ENCODE assay signal across 27 cellular contexts in the genomic region with DNA sequence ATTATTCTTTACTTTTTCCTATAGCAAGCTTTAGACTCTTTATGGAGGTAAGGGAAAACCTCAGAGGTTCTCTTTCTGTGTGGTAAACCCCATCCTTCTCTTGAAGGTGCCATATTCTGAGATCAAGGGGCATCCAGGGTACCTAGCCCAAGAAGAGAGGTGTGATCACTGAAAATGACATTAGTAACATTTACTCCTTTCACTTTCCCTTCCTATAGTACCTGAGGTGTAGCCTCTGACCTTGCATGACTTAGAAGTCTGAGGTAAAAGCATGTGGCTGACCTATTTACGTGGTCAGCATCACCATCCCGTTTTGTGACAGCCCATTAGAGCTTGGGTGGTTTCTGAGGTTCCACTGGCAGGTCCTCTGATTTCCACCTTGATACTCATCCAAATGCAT. TPM values are rescaled to one million over a fixed set of nuclear protein-coding genes. Genes with fewer than 3 reads are reported as not detected.
DNase-seq lines count a peak whose midpoint lies in the region; ATAC-seq and TF ChIP-seq lines count a peak whose summit lies in the region.
"Had no signal": no experiment of that assay in that cellular context is flagged by ENCODE, and none has a peak within 500 bp of the region (broad histone marks: within the 10 kb centered on the region; RNA-seq: fewer than 3 reads in every experiment).

No MANE protein-coding gene starts in this region.

- no peak for TF ChIP-seq POLR2A in adrenal gland (IDR thresholded peaks at IDR 0.05)

- intact Hi-C loops in activated CD4-positive, alpha-beta T cell treated with anti-CD3 and anti-CD28 coated beads for 36 hours (cut with DNase I, micrococcal nuclease) = no loop called here
- intact Hi-C loops in adrenal gland (cut with DNase I) = no loop called here

- CTCF ChIA-PET in activated CD4-positive, alpha-beta T cell treated with anti-CD3 and anti-CD28 coated beads for 36 hours (lab: Charles Lee) = no interaction called here

- H3K36me3 ChIP-seq in adrenal gland (replicated peaks in 1 of 2) = no peaks in the 10 kb centered on the region
- H3K36me3 ChIP-seq: brain microvascular endothelial cell, thyroid gland had no signal

- DNase-seq in activated CD4-positive, alpha-beta T cell treated with anti-CD3 and anti-CD28 coated beads for 36 hours = no peak
- no peak for DNase-seq in activated CD4-positive, alpha-beta T cell treated with anti-CD3 and anti-CD28 coated beads for 4 hours
- DNase-seq in NCI-H774 (lab: John Stamatoyannopoulos, UW) (no peak), G401 (ENCODE audit: low spot score) (no peak), adrenal gland (no peak)
- DNase-seq: activated CD4-positive, alpha-beta T cell treated with anti-CD3 and anti-CD28 coated beads for 48 hours; activated naive CD4-positive, alpha-beta T cell treated with anti-CD3 and anti-CD28 coated beads for 36 hours; activated T-cell treated with anti-CD3 and anti-CD28 coated beads, Interleukin-2, amount 50 U/mL, for 4 hours; amniotic stem cell; brain microvascular endothelial cell; DND-41; hippocampal formation; Kasumi-1; left colon; NCI-H146; NCI-H446 treated with DMSO at 0.1 percent for 48 hours; psoas muscle; SK-N-SH; thyroid gland had no signal

- peaks cover 4% of the 10 kb centered on the region for H3K9me3 Mint-ChIP-seq in activated CD4-positive, alpha-beta T cell treated with anti-CD3 and anti-CD28 coated beads for 36 hours (ENCODE audit: low read depth)
- peaks cover 4% of the 10 kb centered on the region for H3K9me3 Mint-ChIP-seq in activated T-helper 17 cell treated with anti-CD3 and anti-CD28 coated beads, Interleukin-2, amount 50 U/mL, for 72 hours
- H3K9me3 Mint-ChIP-seq: activated naive CD4-positive, alpha-beta T cell treated with anti-CD3 and anti-CD28 coated beads for 36 hours; activated T-cell treated with anti-CD3 and anti-CD28 coated beads, Interleukin-2, amount 50 U/mL, for 4 hours had no signal

- H3K9me3 ChIP-seq in adrenal gland (replicated peaks in 1 of 3) = no peaks in the 10 kb centered on the region
- H3K9me3 ChIP-seq: psoas muscle, SK-N-SH, thyroid gland had no signal

- no peak overlapping the region for H3K27ac Mint-ChIP-seq in activated CD4-positive, alpha-beta T cell treated with anti-CD3 and anti-CD28 coated beads for 36 hours
- no peak overlapping the region for H3K27ac Mint-ChIP-seq in activated T-helper 17 cell treated with anti-CD3 and anti-CD28 coated beads, Interleukin-2, amount 50 U/mL, for 72 hours
- H3K27ac Mint-ChIP-seq: activated naive CD4-positive, alpha-beta T cell treated with anti-CD3 and anti-CD28 coated beads for 36 hours; stimulated activated naive CD8-positive, alpha-beta T cell treated with anti-CD3 and anti-CD28 coated beads, Interleukin-15, Interleukin-2, amounts not matched to agents 100 ng/mL and 50 ng/mL, for 24 hours; T-helper 1 cell treated with Interleukin-12 subunit alpha and Interleukin-12 subunit beta and Interleukin-4 antibody, amounts not matched to agents 30 μg/mL and 1 μg/mL, for 36 hours had no signal

- H3K27me3 ChIP-seq in adrenal gland = no peaks in the 10 kb centered on the region
- H3K27me3 ChIP-seq: brain microvascular endothelial cell, thyroid gland had no signal

- H3K27me3 Mint-ChIP-seq in activated CD4-positive, alpha-beta T cell treated with anti-CD3 and anti-CD28 coated beads for 36 hours = peaks cover 1% of the 10 kb centered on the region
- peaks cover 6% of the 10 kb centered on the region for H3K27me3 Mint-ChIP-seq in activated T-helper 17 cell treated with anti-CD3 and anti-CD28 coated beads, Interleukin-2, amount 50 U/mL, for 72 hours

- peaks cover 13% of the 10 kb centered on the region for H3K4me1 Mint-ChIP-seq in activated CD4-positive, alpha-beta T cell treated with anti-CD3 and anti-CD28 coated beads for 36 hours
- H3K4me1 Mint-ChIP-seq in activated T-helper 17 cell treated with anti-CD3 and anti-CD28 coated beads, Interleukin-2, amount 50 U/mL, for 72 hours = peaks cover 10% of the 10 kb centered on the region

- H3K4me3 Mint-ChIP-seq in activated CD4-positive, alpha-beta T cell treated with anti-CD3 and anti-CD28 coated beads for 36 hours = no peak overlapping the region
- H3K4me3 Mint-ChIP-seq in activated T-helper 17 cell treated with anti-CD3 and anti-CD28 coated beads, Interleukin-2, amount 50 U/mL, for 72 hours = no peak overlapping the region
- H3K4me3 Mint-ChIP-seq: activated naive CD4-positive, alpha-beta T cell treated with anti-CD3 and anti-CD28 coated beads for 36 hours; activated T-cell treated with anti-CD3 and anti-CD28 coated beads, Interleukin-2, amount 50 U/mL, for 4 hours; CD14-positive monocyte; stimulated activated naive CD8-positive, alpha-beta T cell treated with anti-CD3 and anti-CD28 coated beads, Interleukin-15, Interleukin-2, amounts not matched to agents 100 ng/mL and 50 ng/mL, for 24 hours; T-helper 1 cell treated with Interleukin-12 subunit alpha and Interleukin-12 subunit beta and Interleukin-4 antibody, amounts not matched to agents 30 μg/mL and 1 μg/mL, for 36 hours had no signal

- peaks cover 0 to 14% of the 10 kb centered on the region in 2 donors for H3K4me1 ChIP-seq in adrenal gland (replicated peaks in 1 of 2)
- H3K4me1 ChIP-seq: thyroid gland had no signal

- 66 to 90% (median 86%) methylated on average over 2 of the region's 2 CpGs for WGBS in adrenal gland, 4 donors

- in situ Hi-C loops in G401 (cut with HindIII; ENCODE audit: low sequenced_read_pairs) = no loop called here

- ATAC-seq in activated CD4-positive, alpha-beta T cell treated with anti-CD3 and anti-CD28 coated beads for 36 hours = peak; percentile 58
- peak; percentile 91 for ATAC-seq in GM21381 (IDR thresholded peaks at IDR 0.05; ENCODE audit: unreplicated experiment)
- peak; percentile 69 for ATAC-seq in HG03159 (IDR thresholded peaks at IDR 0.05; ENCODE audit: unreplicated experiment)
- peak; percentile 74 for ATAC-seq in activated T-helper 17 cell treated with anti-CD3 and anti-CD28 coated beads, Interleukin-2, amount 50 U/mL, for 72 hours (replicated peaks)
- ATAC-seq: activated T-cell treated with anti-CD3 and anti-CD28 coated beads, Interleukin-2, amount 50 U/mL, for 4 hours; left colon; psoas muscle had no signal

- TF ChIP-seq CTCF in adrenal gland (IDR thresholded peaks at IDR 0.05) = no peak

- POLR2A ChIA-PET in activated CD4-positive, alpha-beta T cell treated with anti-CD3 and anti-CD28 coated beads for 36 hours (lab: Charles Lee) = no interaction called here

- H3K36me3 Mint-ChIP-seq in activated CD4-positive, alpha-beta T cell treated with anti-CD3 and anti-CD28 coated beads for 36 hours (ENCODE audit: low read depth) = no peaks in the 10 kb centered on the region
- H3K36me3 Mint-ChIP-seq in activated T-helper 17 cell treated with anti-CD3 and anti-CD28 coated beads, Interleukin-2, amount 50 U/mL, for 72 hours (ENCODE audit: low read depth) = no peaks in the 10 kb centered on the region

- H3K27ac ChIP-seq in adrenal gland = no peak overlapping the region
- H3K27ac ChIP-seq: 22Rv1, brain microvascular endothelial cell, HL-60, psoas muscle, thyroid gland had no signal

- no peak overlapping the region for H3K4me3 ChIP-seq in adrenal gland
- H3K4me3 ChIP-seq: psoas muscle, thyroid gland had no signal

RNA-seq across cellular contexts. Expression of a gene that starts 25.7 kb away (rescaled TPM):
- 1 to 10 TPM in 1 of 2 experiments, under 1 TPM in 1; 0.84 to 1.8 TPM for total RNA-seq in activated CD4-positive, alpha-beta T cell treated with anti-CD3 and anti-CD28 coated beads for 36 hours
- total RNA-seq in activated T-helper 17 cell treated with anti-CD3 and anti-CD28 coated beads, Interleukin-2, amount 50 U/mL, for 72 hours = 1 to 10 TPM in 1 of 2 donors, under 1 TPM in 1; 0.19 to 1.2 TPM
- total RNA-seq in G401 (2014; rRNA removed; shearing (Covaris generic)) = not detected in 2 replicates
- 10 to 100 TPM; 11.2 to 52.3 (median 24.3) TPM for total RNA-seq in adrenal gland
- polyA plus RNA-seq in adrenal gland = 10 to 100 TPM in 1 of 3 donors, 1 to 10 TPM in 2; 1.0 to 12.1 (median 1.6) TPM

Comparison
In these comparisons a context has a peak if more than half of its experiments do, and no peak if none do; other contexts are left out.
1. RNA of a gene that starts 25.7 kb away (total RNA-seq): 11.2 to 52.3 TPM in adrenal gland; 0.84 to 1.8 TPM in activated CD4-positive, alpha-beta T cell treated with anti-CD3 and anti-CD28 coated beads for 36 hours, 0.19 to 1.2 TPM in activated T-helper 17 cell treated with anti-CD3 and anti-CD28 coated beads, Interleukin-2, amount 50 U/mL, for 72 hours and not detected in G401; every median in the first group is over 4 times any median in the second.
2. Peak in every context shown above with its lines, with median percentiles within 50 percentile points of each other: ATAC-seq.